ENCODE assay signal across 2 cellular contexts in the genomic region with DNA sequence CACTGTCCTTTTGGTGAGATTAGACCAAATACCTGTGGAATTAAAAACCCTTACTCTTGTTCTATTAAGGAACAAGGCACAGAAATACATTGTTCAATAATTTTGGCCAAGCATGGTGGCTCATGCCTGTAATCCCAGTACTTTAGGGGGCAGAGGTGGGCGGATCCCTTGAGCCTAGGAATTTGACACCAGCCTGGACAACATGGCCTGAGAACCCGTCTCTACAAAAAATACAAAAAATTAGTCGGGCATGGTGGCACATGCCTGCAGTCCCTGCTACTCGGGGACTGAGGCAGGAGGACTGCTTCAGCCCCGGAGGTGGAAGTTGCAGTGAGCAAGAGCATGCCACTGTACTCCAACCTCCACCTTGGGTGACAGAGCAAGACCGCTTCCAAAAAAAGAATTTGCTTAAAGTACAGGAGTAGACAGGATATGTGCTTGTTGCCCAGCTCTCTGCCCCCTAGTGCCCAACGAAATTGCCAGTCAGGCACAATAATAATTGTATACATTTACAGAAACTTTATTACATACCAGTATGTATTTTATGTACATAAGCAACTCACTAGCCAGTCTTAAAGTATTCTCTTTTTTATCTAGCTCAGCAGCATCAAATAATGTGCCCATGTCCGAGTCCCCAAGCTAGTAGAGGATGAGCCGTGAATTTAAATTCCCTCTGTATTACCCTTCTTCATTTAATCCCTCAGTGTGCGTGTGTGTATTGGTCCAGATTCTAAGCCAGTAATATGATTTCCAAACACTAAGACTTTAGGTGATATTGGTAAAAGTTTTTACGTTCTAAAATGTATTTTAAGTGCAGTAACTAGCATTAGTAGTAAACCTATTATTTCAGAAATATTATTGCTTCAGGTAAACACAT.
TF ChIP-seq lines count a peak whose summit lies in the region.

No MANE protein-coding gene starts in this region.

TF ChIP-seq in K562, 482 proteins besides CTCF, POLR2A, EP300 and RAD21 (continued from another document):
- TF ChIP-seq, protein P1, sequence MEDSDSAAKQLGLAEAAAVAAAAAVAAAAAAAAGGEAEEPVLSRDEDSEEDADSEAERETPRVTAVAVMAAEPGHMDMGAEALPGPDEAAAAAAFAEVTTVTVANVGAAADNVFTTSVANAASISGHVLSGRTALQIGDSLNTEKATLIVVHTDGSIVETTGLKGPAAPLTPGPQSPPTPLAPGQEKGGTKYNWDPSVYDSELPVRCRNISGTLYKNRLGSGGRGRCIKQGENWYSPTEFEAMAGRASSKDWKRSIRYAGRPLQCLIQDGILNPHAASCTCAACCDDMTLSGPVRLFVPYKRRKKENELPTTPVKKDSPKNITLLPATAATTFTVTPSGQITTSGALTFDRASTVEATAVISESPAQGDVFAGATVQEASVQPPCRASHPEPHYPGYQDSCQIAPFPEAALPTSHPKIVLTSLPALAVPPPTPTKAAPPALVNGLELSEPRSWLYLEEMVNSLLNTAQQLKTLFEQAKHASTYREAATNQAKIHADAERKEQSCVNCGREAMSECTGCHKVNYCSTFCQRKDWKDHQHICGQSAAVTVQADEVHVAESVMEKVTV (CRISPR knock-in tag; IDR thresholded peaks at IDR 0.05): 0 out of 2 replicates have a peak, but pooled peaks have one; percentile 26
- TF ChIP-seq ZNF175 (CRISPR knock-in tag; IDR thresholded peaks at IDR 0.05; ENCODE audit: low read depth) (no peak; the same call in 1 of the 2 replicates), ZNF3 (CRISPR knock-in tag; IDR thresholded peaks at IDR 0.05) (0 out of 2 replicates have a peak, but pooled peaks have one; percentile 16), EWSR1 (IDR thresholded peaks at IDR 0.05; ENCODE audit: borderline replicate concordance, low read depth, partially characterized antibody) (no peak), NONO (IDR thresholded peaks at IDR 0.05; ENCODE audit: low read depth in 2 of 2, low read length in 1 of 2) (0 out of 4 replicates have a peak, but pooled peaks of 1 of the 2 experiments have one; percentile 21), TCFL5 (CRISPR knock-in tag; conservative IDR thresholded peaks at IDR 0.05) (no peak), TEAD1 (CRISPR knock-in tag; IDR thresholded peaks at IDR 0.05) (0 out of 4 replicates have a peak, but pooled peaks of 1 of the 2 experiments have one; percentile 8), ILF3 (IDR thresholded peaks at IDR 0.05; ENCODE audit: borderline replicate concordance) (0 out of 2 replicates have a peak, but pooled peaks have one; percentile 64), SAP30 (IDR thresholded peaks at IDR 0.05; ENCODE audit: borderline replicate concordance, insufficient read depth, low read depth, low read length, poor library complexity, severe bottlenecking) (peak; percentile 24), CREM (IDR thresholded peaks at IDR 0.05; ENCODE audit: low read depth) (no peak), ZNF57 (CRISPR knock-in tag; IDR thresholded peaks at IDR 0.05) (no peak), POLR2H (tag; IDR thresholded peaks at IDR 0.05; ENCODE audit: low read depth) (peak; percentile 10; the same call in 1 of the 2 replicates), MYC (IDR thresholded peaks at IDR 0.05; ENCODE audit: low read depth, low read length) (0 out of 2 replicates have a peak, but pooled peaks have one; percentile 34), MYC (CRISPR knock-in tag; IDR thresholded peaks at IDR 0.05; ENCODE audit: borderline replicate concordance, low read depth) (0 out of 2 replicates have a peak, but pooled peaks have one; percentile 33), KAT7 (CRISPR knock-in tag; IDR thresholded peaks at IDR 0.05; ENCODE audit: borderline replicate concordance) (peak; percentile 20; the same call in 1 of the 2 replicates), ZNF212 (CRISPR knock-in tag; IDR thresholded peaks at IDR 0.05) (no peak)
- TF ChIP-seq, protein P2, sequence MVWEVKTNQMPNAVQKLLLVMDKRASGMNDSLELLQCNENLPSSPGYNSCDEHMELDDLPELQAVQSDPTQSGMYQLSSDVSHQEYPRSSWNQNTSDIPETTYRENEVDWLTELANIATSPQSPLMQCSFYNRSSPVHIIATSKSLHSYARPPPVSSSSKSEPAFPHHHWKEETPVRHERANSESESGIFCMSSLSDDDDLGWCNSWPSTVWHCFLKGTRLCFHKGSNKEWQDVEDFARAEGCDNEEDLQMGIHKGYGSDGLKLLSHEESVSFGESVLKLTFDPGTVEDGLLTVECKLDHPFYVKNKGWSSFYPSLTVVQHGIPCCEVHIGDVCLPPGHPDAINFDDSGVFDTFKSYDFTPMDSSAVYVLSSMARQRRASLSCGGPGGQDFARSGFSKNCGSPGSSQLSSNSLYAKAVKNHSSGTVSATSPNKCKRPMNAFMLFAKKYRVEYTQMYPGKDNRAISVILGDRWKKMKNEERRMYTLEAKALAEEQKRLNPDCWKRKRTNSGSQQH (CRISPR knock-in tag; IDR thresholded peaks at IDR 0.05): peak; percentile 46; the same call in 1 of the 2 replicates
- TF ChIP-seq, protein P3, sequence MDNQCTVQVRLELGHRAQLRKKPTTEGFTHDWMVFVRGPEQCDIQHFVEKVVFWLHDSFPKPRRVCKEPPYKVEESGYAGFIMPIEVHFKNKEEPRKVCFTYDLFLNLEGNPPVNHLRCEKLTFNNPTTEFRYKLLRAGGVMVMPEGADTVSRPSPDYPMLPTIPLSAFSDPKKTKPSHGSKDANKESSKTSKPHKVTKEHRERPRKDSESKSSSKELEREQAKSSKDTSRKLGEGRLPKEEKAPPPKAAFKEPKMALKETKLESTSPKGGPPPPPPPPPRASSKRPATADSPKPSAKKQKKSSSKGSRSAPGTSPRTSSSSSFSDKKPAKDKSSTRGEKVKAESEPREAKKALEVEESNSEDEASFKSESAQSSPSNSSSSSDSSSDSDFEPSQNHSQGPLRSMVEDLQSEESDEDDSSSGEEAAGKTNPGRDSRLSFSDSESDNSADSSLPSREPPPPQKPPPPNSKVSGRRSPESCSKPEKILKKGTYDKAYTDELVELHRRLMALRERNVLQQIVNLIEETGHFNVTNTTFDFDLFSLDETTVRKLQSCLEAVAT (IDR thresholded peaks at IDR 0.05): 0 out of 4 replicates have a peak, but pooled peaks of 1 of the 2 experiments have one; percentile 16
- TF ChIP-seq, protein P4, sequence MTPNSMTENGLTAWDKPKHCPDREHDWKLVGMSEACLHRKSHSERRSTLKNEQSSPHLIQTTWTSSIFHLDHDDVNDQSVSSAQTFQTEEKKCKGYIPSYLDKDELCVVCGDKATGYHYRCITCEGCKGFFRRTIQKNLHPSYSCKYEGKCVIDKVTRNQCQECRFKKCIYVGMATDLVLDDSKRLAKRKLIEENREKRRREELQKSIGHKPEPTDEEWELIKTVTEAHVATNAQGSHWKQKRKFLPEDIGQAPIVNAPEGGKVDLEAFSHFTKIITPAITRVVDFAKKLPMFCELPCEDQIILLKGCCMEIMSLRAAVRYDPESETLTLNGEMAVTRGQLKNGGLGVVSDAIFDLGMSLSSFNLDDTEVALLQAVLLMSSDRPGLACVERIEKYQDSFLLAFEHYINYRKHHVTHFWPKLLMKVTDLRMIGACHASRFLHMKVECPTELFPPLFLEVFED (CRISPR knock-in tag; conservative IDR thresholded peaks at IDR 0.05): 0 out of 2 replicates have a peak, but pooled peaks have one; percentile 35

TF ChIP-seq in HepG2, 621 proteins besides CTCF, POLR2A, EP300 and RAD21 (continued from another document and continues in another):
- TF ChIP-seq, protein P5, sequence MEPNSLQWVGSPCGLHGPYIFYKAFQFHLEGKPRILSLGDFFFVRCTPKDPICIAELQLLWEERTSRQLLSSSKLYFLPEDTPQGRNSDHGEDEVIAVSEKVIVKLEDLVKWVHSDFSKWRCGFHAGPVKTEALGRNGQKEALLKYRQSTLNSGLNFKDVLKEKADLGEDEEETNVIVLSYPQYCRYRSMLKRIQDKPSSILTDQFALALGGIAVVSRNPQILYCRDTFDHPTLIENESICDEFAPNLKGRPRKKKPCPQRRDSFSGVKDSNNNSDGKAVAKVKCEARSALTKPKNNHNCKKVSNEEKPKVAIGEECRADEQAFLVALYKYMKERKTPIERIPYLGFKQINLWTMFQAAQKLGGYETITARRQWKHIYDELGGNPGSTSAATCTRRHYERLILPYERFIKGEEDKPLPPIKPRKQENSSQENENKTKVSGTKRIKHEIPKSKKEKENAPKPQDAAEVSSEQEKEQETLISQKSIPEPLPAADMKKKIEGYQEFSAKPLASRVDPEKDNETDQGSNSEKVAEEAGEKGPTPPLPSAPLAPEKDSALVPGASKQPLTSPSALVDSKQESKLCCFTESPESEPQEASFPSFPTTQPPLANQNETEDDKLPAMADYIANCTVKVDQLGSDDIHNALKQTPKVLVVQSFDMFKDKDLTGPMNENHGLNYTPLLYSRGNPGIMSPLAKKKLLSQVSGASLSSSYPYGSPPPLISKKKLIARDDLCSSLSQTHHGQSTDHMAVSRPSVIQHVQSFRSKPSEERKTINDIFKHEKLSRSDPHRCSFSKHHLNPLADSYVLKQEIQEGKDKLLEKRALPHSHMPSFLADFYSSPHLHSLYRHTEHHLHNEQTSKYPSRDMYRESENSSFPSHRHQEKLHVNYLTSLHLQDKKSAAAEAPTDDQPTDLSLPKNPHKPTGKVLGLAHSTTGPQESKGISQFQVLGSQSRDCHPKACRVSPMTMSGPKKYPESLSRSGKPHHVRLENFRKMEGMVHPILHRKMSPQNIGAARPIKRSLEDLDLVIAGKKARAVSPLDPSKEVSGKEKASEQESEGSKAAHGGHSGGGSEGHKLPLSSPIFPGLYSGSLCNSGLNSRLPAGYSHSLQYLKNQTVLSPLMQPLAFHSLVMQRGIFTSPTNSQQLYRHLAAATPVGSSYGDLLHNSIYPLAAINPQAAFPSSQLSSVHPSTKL (CRISPR knock-in tag; IDR thresholded peaks at IDR 0.05): no peak
- TF ChIP-seq ZNF253 (CRISPR knock-in tag; IDR thresholded peaks at IDR 0.05; ENCODE audit: borderline replicate concordance) (peak; percentile 54; the same call in 1 of the 2 replicates), ZNF264 (CRISPR knock-in tag; IDR thresholded peaks at IDR 0.05) (no peak), ONECUT2 (CRISPR knock-in tag; IDR thresholded peaks at IDR 0.05) (no peak), MXD4 (CRISPR knock-in tag; IDR thresholded peaks at IDR 0.05) (no peak), DMAP1 (CRISPR knock-in tag; IDR thresholded peaks at IDR 0.05) (no peak), STAG1 (CRISPR knock-in tag; IDR thresholded peaks at IDR 0.05) (peak; percentile 34), ZBTB38 (CRISPR knock-in tag; IDR thresholded peaks at IDR 0.05) (0 out of 2 replicates have a peak, but pooled peaks have one; percentile 29), ATM (IDR thresholded peaks at IDR 0.05; ENCODE audit: borderline replicate concordance) (no peak), YEATS2 (CRISPR knock-in tag; IDR thresholded peaks at IDR 0.05; ENCODE audit: borderline replicate concordance) (no peak), ZNF33B (CRISPR knock-in tag; IDR thresholded peaks at IDR 0.05) (no peak), CBX5 (CRISPR knock-in tag; IDR thresholded peaks at IDR 0.05; ENCODE audit: borderline replicate concordance) (no peak), PLRG1 (conservative IDR thresholded peaks at IDR 0.05) (no peak)
- TF ChIP-seq, protein P6, sequence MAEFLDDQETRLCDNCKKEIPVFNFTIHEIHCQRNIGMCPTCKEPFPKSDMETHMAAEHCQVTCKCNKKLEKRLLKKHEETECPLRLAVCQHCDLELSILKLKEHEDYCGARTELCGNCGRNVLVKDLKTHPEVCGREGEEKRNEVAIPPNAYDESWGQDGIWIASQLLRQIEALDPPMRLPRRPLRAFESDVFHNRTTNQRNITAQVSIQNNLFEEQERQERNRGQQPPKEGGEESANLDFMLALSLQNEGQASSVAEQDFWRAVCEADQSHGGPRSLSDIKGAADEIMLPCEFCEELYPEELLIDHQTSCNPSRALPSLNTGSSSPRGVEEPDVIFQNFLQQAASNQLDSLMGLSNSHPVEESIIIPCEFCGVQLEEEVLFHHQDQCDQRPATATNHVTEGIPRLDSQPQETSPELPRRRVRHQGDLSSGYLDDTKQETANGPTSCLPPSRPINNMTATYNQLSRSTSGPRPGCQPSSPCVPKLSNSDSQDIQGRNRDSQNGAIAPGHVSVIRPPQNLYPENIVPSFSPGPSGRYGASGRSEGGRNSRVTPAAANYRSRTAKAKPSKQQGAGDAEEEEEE (CRISPR knock-in tag; IDR thresholded peaks at IDR 0.05; ENCODE audit: borderline replicate concordance): no peak
- TF ChIP-seq, protein P7, sequence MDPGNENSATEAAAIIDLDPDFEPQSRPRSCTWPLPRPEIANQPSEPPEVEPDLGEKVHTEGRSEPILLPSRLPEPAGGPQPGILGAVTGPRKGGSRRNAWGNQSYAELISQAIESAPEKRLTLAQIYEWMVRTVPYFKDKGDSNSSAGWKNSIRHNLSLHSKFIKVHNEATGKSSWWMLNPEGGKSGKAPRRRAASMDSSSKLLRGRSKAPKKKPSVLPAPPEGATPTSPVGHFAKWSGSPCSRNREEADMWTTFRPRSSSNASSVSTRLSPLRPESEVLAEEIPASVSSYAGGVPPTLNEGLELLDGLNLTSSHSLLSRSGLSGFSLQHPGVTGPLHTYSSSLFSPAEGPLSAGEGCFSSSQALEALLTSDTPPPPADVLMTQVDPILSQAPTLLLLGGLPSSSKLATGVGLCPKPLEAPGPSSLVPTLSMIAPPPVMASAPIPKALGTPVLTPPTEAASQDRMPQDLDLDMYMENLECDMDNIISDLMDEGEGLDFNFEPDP (CRISPR knock-in tag; conservative IDR thresholded peaks at IDR 0.05): no peak
- TF ChIP-seq, protein P8, sequence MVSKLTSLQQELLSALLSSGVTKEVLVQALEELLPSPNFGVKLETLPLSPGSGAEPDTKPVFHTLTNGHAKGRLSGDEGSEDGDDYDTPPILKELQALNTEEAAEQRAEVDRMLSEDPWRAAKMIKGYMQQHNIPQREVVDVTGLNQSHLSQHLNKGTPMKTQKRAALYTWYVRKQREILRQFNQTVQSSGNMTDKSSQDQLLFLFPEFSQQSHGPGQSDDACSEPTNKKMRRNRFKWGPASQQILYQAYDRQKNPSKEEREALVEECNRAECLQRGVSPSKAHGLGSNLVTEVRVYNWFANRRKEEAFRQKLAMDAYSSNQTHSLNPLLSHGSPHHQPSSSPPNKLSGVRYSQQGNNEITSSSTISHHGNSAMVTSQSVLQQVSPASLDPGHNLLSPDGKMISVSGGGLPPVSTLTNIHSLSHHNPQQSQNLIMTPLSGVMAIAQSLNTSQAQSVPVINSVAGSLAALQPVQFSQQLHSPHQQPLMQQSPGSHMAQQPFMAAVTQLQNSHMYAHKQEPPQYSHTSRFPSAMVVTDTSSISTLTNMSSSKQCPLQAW (CRISPR knock-in tag; IDR thresholded peaks at IDR 0.05): no peak
- TF ChIP-seq, protein P9, sequence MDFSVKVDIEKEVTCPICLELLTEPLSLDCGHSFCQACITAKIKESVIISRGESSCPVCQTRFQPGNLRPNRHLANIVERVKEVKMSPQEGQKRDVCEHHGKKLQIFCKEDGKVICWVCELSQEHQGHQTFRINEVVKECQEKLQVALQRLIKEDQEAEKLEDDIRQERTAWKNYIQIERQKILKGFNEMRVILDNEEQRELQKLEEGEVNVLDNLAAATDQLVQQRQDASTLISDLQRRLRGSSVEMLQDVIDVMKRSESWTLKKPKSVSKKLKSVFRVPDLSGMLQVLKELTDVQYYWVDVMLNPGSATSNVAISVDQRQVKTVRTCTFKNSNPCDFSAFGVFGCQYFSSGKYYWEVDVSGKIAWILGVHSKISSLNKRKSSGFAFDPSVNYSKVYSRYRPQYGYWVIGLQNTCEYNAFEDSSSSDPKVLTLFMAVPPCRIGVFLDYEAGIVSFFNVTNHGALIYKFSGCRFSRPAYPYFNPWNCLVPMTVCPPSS (IDR thresholded peaks at IDR 0.05): no peak
- TF ChIP-seq, protein P10, sequence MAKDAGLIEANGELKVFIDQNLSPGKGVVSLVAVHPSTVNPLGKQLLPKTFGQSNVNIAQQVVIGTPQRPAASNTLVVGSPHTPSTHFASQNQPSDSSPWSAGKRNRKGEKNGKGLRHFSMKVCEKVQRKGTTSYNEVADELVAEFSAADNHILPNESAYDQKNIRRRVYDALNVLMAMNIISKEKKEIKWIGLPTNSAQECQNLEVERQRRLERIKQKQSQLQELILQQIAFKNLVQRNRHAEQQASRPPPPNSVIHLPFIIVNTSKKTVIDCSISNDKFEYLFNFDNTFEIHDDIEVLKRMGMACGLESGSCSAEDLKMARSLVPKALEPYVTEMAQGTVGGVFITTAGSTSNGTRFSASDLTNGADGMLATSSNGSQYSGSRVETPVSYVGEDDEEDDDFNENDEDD (CRISPR knock-in tag; IDR thresholded peaks at IDR 0.05; ENCODE audit: borderline replicate concordance): no peak
